Comparison of ENCODE assay signal across 32 cellular contexts in genomic region chr7:151571471-151571870, GRCh38.
"Had no signal": no experiment of that assay in that cellular context is flagged by ENCODE, and none has a peak within 500 bp of the region (broad histone marks: within the 10 kb centered on the region; RNA-seq: fewer than 3 reads in every experiment).

No MANE protein-coding gene starts in this region.

- H3K4me3 ChIP-seq: SJSA1 had no signal

- H3K27ac Mint-ChIP-seq: activated CD4-positive, alpha-beta memory T cell treated with anti-CD3 and anti-CD28 coated beads for 36 hours; activated CD4-positive, alpha-beta T cell treated with anti-CD3 and anti-CD28 coated beads for 36 hours; activated naive CD4-positive, alpha-beta T cell treated with anti-CD3 and anti-CD28 coated beads for 36 hours; activated naive CD4-positive, alpha-beta T cell treated with anti-CD3 and anti-CD28 coated beads, Interleukin-2, amount 50 U/mL, for 72 hours; activated T-helper 1 cell treated with anti-CD3 and anti-CD28 coated beads, Interleukin-12 subunit alpha, Interleukin-12 subunit beta, Interleukin-2, Interleukin-4 antibody, amounts not matched to agents 30 ng/mL and 10 ng/mL and 1 ng/mL, durations not matched to agents 14 hours and 24 hours and 36 hours; T-helper 1 cell treated with Interleukin-12 subunit alpha and Interleukin-12 subunit beta and Interleukin-4 antibody, amounts not matched to agents 30 μg/mL and 1 μg/mL, for 36 hours; T-helper 2 cell treated with Interferon-gamma antibody and Interleukin-4, amounts not matched to agents 5 μg/mL and 100 μg/mL, for 36 hours; WTC11 had no signal

- H3K4me3 Mint-ChIP-seq: activated CD4-positive, alpha-beta memory T cell treated with anti-CD3 and anti-CD28 coated beads for 36 hours; activated CD4-positive, alpha-beta T cell treated with anti-CD3 and anti-CD28 coated beads for 36 hours; activated naive CD4-positive, alpha-beta T cell treated with anti-CD3 and anti-CD28 coated beads for 36 hours; activated T-cell treated with anti-CD3 and anti-CD28 coated beads, Interleukin-2, amount 50 U/mL, for 4 hours; activated T-helper 1 cell treated with anti-CD3 and anti-CD28 coated beads, Interleukin-12 subunit alpha, Interleukin-12 subunit beta, Interleukin-2, Interleukin-4 antibody, amounts not matched to agents 30 ng/mL and 10 ng/mL and 1 ng/mL, durations not matched to agents 14 hours and 24 hours and 36 hours; T-helper 1 cell treated with Interleukin-12 subunit alpha and Interleukin-12 subunit beta and Interleukin-4 antibody, amounts not matched to agents 30 μg/mL and 1 μg/mL, for 36 hours; T-helper 2 cell treated with Interferon-gamma antibody and Interleukin-4, amounts not matched to agents 5 μg/mL and 100 μg/mL, for 36 hours; WTC11 had no signal

- H3K9me3 ChIP-seq: SJSA1, SK-N-SH had no signal

- DNase-seq: activated CD4-positive, alpha-beta memory T cell treated with anti-CD3 and anti-CD28 coated beads for 36 hours; activated CD4-positive, alpha-beta T cell treated with anti-CD3 and anti-CD28 coated beads for 36 hours; activated CD4-positive, alpha-beta T cell treated with anti-CD3 and anti-CD28 coated beads, Interleukin-2, amount 50 U/mL, for 1 hour; activated CD8-positive, alpha-beta memory T cell treated with anti-CD3 and anti-CD28 coated beads, Interleukin-2, amount 50 U/mL, for 4 hours; activated gamma-delta T cell treated with Interleukin-2 at 50 U/mL for 16 hours; activated naive CD4-positive, alpha-beta T cell treated with anti-CD3 and anti-CD28 coated beads for 36 hours; activated T-cell treated with anti-CD3 and anti-CD28 coated beads for 4 hours; activated T-cell treated with anti-CD3 and anti-CD28 coated beads, Interleukin-2, amount 50 U/mL, for 4 hours; amniotic stem cell; aorta; brain microvascular endothelial cell; central memory CD4-positive, alpha-beta T cell; MM.1S; MV-4-11; NCI-H1092; NCI-H1436 treated with DMSO at 0.1 percent for 48 hours; NCI-H1694 treated with DMSO at 0.1 percent for 48 hours; NCI-H2029; NCI-H345; NCI-H524 treated with DMSO at 0.1 percent for 48 hours; SHP77; SK-N-SH had no signal

- H3K9ac ChIP-seq: KMS-11, SK-N-SH had no signal

- H3K9me3 Mint-ChIP-seq: activated CD4-positive, alpha-beta memory T cell treated with anti-CD3 and anti-CD28 coated beads for 36 hours; activated naive CD4-positive, alpha-beta T cell treated with anti-CD3 and anti-CD28 coated beads for 36 hours; activated naive CD4-positive, alpha-beta T cell treated with anti-CD3 and anti-CD28 coated beads, Interleukin-2, amount 50 U/mL, for 72 hours; activated T-cell treated with anti-CD3 and anti-CD28 coated beads, Interleukin-2, amount 50 U/mL, for 4 hours; activated T-helper 1 cell treated with anti-CD3 and anti-CD28 coated beads, Interleukin-12 subunit alpha, Interleukin-12 subunit beta, Interleukin-2, Interleukin-4 antibody, amounts not matched to agents 30 ng/mL and 10 ng/mL and 1 ng/mL, durations not matched to agents 14 hours and 24 hours and 36 hours; T-helper 1 cell treated with Interleukin-12 subunit alpha and Interleukin-12 subunit beta and Interleukin-4 antibody, amounts not matched to agents 30 μg/mL and 1 μg/mL, for 36 hours; T-helper 2 cell treated with Interferon-gamma antibody and Interleukin-4, amounts not matched to agents 5 μg/mL and 100 μg/mL, for 36 hours; WTC11 had no signal

- H3K27me3 ChIP-seq: brain microvascular endothelial cell, SJSA1 had no signal

- H3K27me3 Mint-ChIP-seq: activated CD4-positive, alpha-beta memory T cell treated with anti-CD3 and anti-CD28 coated beads for 36 hours; activated CD4-positive, alpha-beta T cell treated with anti-CD3 and anti-CD28 coated beads for 36 hours had no signal

- ATAC-seq: activated CD4-positive, alpha-beta T cell treated with anti-CD3 and anti-CD28 coated beads for 36 hours; activated CD4-positive, CD25-positive, alpha-beta regulatory T cell treated with anti-CD3 and anti-CD28 coated beads, Interleukin-2, amount 50 U/mL, for 24 hours; activated naive CD4-positive, alpha-beta T cell treated with anti-CD3 and anti-CD28 coated beads, Interleukin-2, amount 50 U/mL, for 72 hours; activated T-cell treated with anti-CD3 and anti-CD28 coated beads, Interleukin-2, amount 50 U/mL, for 4 hours; Panc1; WTC11 had no signal

- H3K4me1 Mint-ChIP-seq: activated CD4-positive, alpha-beta T cell treated with anti-CD3 and anti-CD28 coated beads for 36 hours had no signal

- FAIRE-seq: TTC549 had no signal

- H3K4me2 ChIP-seq: KMS-11, SK-N-SH had no signal

- H3K36me3 Mint-ChIP-seq: activated CD4-positive, alpha-beta memory T cell treated with anti-CD3 and anti-CD28 coated beads for 36 hours; activated naive CD4-positive, alpha-beta T cell treated with anti-CD3 and anti-CD28 coated beads, Interleukin-2, amount 50 U/mL, for 72 hours had no signal

- H3K27ac ChIP-seq: brain microvascular endothelial cell, KMS-11, SJSA1 had no signal
